ENCODE assay signal across 8 cellular contexts in genomic region chr1:161068306-161069200, GRCh38. TPM values are rescaled to one million over a fixed set of nuclear protein-coding genes. Genes with fewer than 3 reads are reported as not detected.
DNase-seq lines count a peak whose midpoint lies in the region; ATAC-seq lines count a peak whose summit lies in the region.

No MANE protein-coding gene starts in this region.

- DNase-seq in EL (peak; percentile 20), NOMO-1 treated with dmso at 0.1 percent for 144 hours (lab: John Stamatoyannopoulos, UW; ENCODE audit: unreplicated experiment) (peak; percentile 92), activated T-helper 1 cell treated with Interleukin-2 at 50 U/mL for 16 hours (ENCODE audit: low read depth) (peak; percentile 70), iPS-NIHi7 (ENCODE audit: extremely low spot score) (peak; percentile 42), glomerular visceral epithelial cell (ENCODE audit: extremely low spot score) (no peak), H7 (no peak)
- peak; percentile 52 to 74 (median 68) for DNase-seq in stimulated activated CD4-positive, alpha-beta T cell treated with anti-CD3 and anti-CD28 coated beads, TNF-alpha, amount 100 ng/mL, for 48 hours (ENCODE audit: low read depth in 3 of 3)

- no peak overlapping the region for H3K4me3 ChIP-seq in H7 (ENCODE audit: insufficient read depth, low read depth, low read length)

- ATAC-seq in GM21786 (IDR thresholded peaks at IDR 0.05; ENCODE audit: unreplicated experiment) = peak; percentile 53

- no peaks in the 10 kb centered on the region for H3K36me3 ChIP-seq in H7 (replicated peaks; ENCODE audit: control insufficient read depth, insufficient read depth, low read length)

- H3K27me3 ChIP-seq in H7 (ENCODE audit: control insufficient read depth, insufficient read depth, low read length) = no peaks in the 10 kb centered on the region; the same call in 1 of the 2 replicates

RNA-seq across cellular contexts. Expression of gene ARHGAP30, which starts 1.1 kb away (rescaled TPM):
- total RNA-seq in H7 (2014; rRNA removed; shearing (Covaris generic)) = 0.11 TPM in 1 of 2 replicates, not detected in the other

RNA-seq across cellular contexts. Expression of gene NECTIN4, which starts 20.8 kb away (rescaled TPM):
- total RNA-seq in H7 (2014; rRNA removed; shearing (Covaris generic)) = not detected in 2 replicates

RNA-seq across cellular contexts. Expression of gene USF1, which starts 22.8 kb away (rescaled TPM):
- total RNA-seq in H7 (2014; rRNA removed; shearing (Covaris generic)) = 169 and 176 TPM in 2 replicates

RNA-seq across cellular contexts. Expression of gene KLHDC9, which starts 29.6 kb away (rescaled TPM):
- 21.9 and 23.2 TPM in 2 replicates for total RNA-seq in H7 (2014; rRNA removed; shearing (Covaris generic))

RNA-seq across cellular contexts. Expression of gene TSTD1, which starts 29.8 kb away (rescaled TPM):
- total RNA-seq in H7 (2014; rRNA removed; shearing (Covaris generic)) = 91.3 and 114 TPM in 2 replicates

Comparison
In these comparisons a context has a peak if more than half of its experiments do, and no peak if none do; other contexts are left out.
1. DNase-seq: peak in EL (single experiment), NOMO-1 treated with dmso at 0.1 percent for 144 hours (single experiment), activated T-helper 1 cell treated with Interleukin-2 at 50 U/mL for 16 hours (single experiment), iPS-NIHi7 (single experiment) and stimulated activated CD4-positive, alpha-beta T cell treated with anti-CD3 and anti-CD28 coated beads, TNF-alpha, amount 100 ng/mL, for 48 hours (3 of 3); none in glomerular visceral epithelial cell (single experiment) and H7 (single experiment).